ENCODE assay signal across 1 cellular context in the genomic region with DNA sequence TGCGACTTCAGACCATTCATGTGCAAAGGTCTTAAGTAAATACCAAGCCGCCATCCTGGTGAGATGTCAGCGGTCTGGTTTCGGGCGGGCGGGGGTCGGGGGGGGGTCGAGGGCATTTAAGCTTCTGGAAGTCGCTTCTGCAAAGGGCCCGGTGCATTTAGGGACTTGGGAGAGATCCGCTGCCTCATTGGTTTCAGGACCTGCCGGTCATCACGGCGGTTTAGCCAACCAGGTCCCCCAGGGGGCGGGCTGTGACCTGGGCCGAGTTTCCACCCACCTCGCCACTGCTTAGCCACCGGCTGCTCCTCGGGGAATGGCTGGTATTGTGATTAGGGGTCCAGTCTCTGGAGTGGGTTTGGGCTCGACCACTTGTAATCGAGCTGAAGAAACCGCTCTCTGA.
TF ChIP-seq lines count a peak whose summit lies in the region.

No MANE protein-coding gene starts in this region.

TF ChIP-seq in GM12878, 131 proteins besides CTCF, POLR2A, EP300 and RAD21:
- TF ChIP-seq, protein P1, sequence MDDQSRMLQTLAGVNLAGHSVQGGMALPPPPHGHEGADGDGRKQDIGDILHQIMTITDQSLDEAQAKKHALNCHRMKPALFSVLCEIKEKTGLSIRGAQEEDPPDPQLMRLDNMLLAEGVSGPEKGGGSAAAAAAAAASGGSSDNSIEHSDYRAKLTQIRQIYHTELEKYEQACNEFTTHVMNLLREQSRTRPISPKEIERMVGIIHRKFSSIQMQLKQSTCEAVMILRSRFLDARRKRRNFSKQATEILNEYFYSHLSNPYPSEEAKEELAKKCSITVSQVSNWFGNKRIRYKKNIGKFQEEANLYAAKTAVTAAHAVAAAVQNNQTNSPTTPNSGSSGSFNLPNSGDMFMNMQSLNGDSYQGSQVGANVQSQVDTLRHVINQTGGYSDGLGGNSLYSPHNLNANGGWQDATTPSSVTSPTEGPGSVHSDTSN (IDR thresholded peaks at IDR 0.05; ENCODE audit: insufficient replicate concordance, low read depth, low read length), result peak; percentile 95
- TF ChIP-seq ELK1 (IDR thresholded peaks at IDR 0.05; ENCODE audit: low read depth, low read length) (no peak), MEF2A (IDR thresholded peaks at IDR 0.05; ENCODE audit: insufficient read depth, low read depth, low read length) (no peak), FOS (IDR thresholded peaks at IDR 0.05; ENCODE audit: borderline replicate concordance, extremely low read depth, insufficient read length) (no peak), IRF3 (IDR thresholded peaks at IDR 0.05) (no peak), SPI1 (IDR thresholded peaks at IDR 0.05; ENCODE audit: borderline replicate concordance, insufficient read depth, low read depth, low read length) (no peak), MTA3 (IDR thresholded peaks at IDR 0.05; ENCODE audit: borderline replicate concordance, low read length) (no peak), SUZ12 (IDR thresholded peaks at IDR 0.05; ENCODE audit: unreplicated experiment) (no peak), JUND (IDR thresholded peaks at IDR 0.05; ENCODE audit: low read depth, low read length) (no peak), SP1 (IDR thresholded peaks at IDR 0.05; ENCODE audit: low read depth, low read length) (peak; percentile 88), CUX1 (IDR thresholded peaks at IDR 0.05; ENCODE audit: insufficient replicate concordance, low read depth, low read length) (no peak), SREBF2 (IDR thresholded peaks at IDR 0.05; ENCODE audit: low read length) (no peak), PKNOX1 (IDR thresholded peaks at IDR 0.05) (peak; percentile 96), STAT3 (IDR thresholded peaks at IDR 0.05; ENCODE audit: low read depth, low read length) (no peak)
